ENCODE assay signal across 12 cellular contexts in genomic region chr11:35256296-35256695, GRCh38.
"Had no signal": no experiment of that assay in that cellular context is flagged by ENCODE, and none has a peak within 500 bp of the region (broad histone marks: within the 10 kb centered on the region; RNA-seq: fewer than 3 reads in every experiment).

No MANE protein-coding gene starts in this region.

- H3K4me1 ChIP-seq: right atrium auricular region had no signal

- H3K9me3 ChIP-seq: esophagus squamous epithelium, heart right ventricle, right atrium auricular region, thyroid gland, vagina had no signal

- H3K36me3 ChIP-seq: esophagus squamous epithelium, heart right ventricle, right atrium auricular region, thyroid gland, vagina had no signal

- H3K27me3 ChIP-seq: heart right ventricle, right atrium auricular region, thyroid gland, vagina had no signal

- H3K4me3 Mint-ChIP-seq: activated B cell treated with CpG ODN at 0.5 μM for 24 hours; activated naive CD4-positive, alpha-beta T cell treated with anti-CD3 and anti-CD28 coated beads for 36 hours had no signal

- DNase-seq: activated B cell treated with CpG ODN at 0.5 μM for 24 hours; activated CD4-positive, alpha-beta T cell treated with anti-CD3 and anti-CD28 coated beads, Interleukin-2, amount 10 ng/mL, durations not matched to agents 24 days and 14 days; activated naive CD4-positive, alpha-beta T cell treated with anti-CD3 and anti-CD28 coated beads for 36 hours; activated T-cell treated with anti-CD3 and anti-CD28 coated beads for 4 hours; esophagus squamous epithelium; heart right ventricle; posterior cingulate gyrus; thyroid gland had no signal

- H3K9me3 Mint-ChIP-seq: activated B cell treated with CpG ODN at 0.5 μM for 24 hours; activated naive CD4-positive, alpha-beta T cell treated with anti-CD3 and anti-CD28 coated beads for 36 hours; activated T-helper 17 cell treated with anti-CD3 and anti-CD28 coated beads, Interleukin-2, amount 50 U/mL, for 72 hours had no signal

- H3K4me3 ChIP-seq: esophagus squamous epithelium, heart right ventricle, right atrium auricular region, smooth muscle cell, thyroid gland, vagina had no signal

- ATAC-seq: activated T-helper 17 cell treated with anti-CD3 and anti-CD28 coated beads, Interleukin-2, amount 50 U/mL, for 72 hours had no signal

- H3K27ac ChIP-seq: right atrium auricular region, thyroid gland, vagina had no signal

- H3K27me3 Mint-ChIP-seq: activated B cell treated with CpG ODN at 0.5 μM for 24 hours; activated T-helper 17 cell treated with anti-CD3 and anti-CD28 coated beads, Interleukin-2, amount 50 U/mL, for 72 hours had no signal

- H3K27ac Mint-ChIP-seq: activated B cell treated with CpG ODN at 0.5 μM for 24 hours; activated CD4-positive, alpha-beta T cell treated with anti-CD3 and anti-CD28 coated beads, Interleukin-2, amount 10 ng/mL, durations not matched to agents 24 days and 14 days; activated naive CD4-positive, alpha-beta T cell treated with anti-CD3 and anti-CD28 coated beads for 36 hours; activated T-helper 17 cell treated with anti-CD3 and anti-CD28 coated beads, Interleukin-2, amount 50 U/mL, for 72 hours had no signal
